Comparison of ENCODE assay signal across 23 cellular contexts in the genomic region with DNA sequence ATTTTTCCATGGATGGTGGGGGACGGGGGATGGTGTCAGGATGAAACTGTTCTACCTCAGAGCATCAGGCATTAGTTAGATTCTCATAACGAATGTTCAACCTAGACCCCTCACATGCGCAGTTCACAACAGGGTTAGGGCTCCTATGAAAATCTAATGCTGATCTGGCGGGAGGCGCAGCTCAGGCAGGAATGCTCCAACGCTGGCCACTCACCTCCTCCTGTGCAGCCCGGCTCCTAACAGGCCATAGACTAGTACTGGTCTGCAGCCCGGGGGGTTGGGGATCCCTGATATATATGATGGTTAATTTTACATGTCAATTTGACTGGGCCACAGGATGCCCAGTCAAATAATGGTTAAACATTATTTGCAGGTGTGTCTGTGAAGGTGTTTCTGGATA.
DNase-seq lines count a peak whose midpoint lies in the region; ATAC-seq, FAIRE-seq and TF ChIP-seq lines count a peak whose summit lies in the region.
"Had no signal": no experiment of that assay in that cellular context is flagged by ENCODE, and none has a peak within 500 bp of the region (broad histone marks: within the 10 kb centered on the region; RNA-seq: fewer than 3 reads in every experiment).

No MANE protein-coding gene starts in this region.

- peak overlapping the region; percentile 39 for H3K27ac ChIP-seq in OCI-LY1 (ENCODE audit: low read depth, low read length, poor library complexity, severe bottlenecking)
- H3K27ac ChIP-seq: 22Rv1; A549; BLaER1 treated with 17β-estradiol and CSF1 and Interleukin-3, amounts not matched to agents 10 nM and 100 nM; C4-2B had no signal

- POLR2A ChIA-PET in WTC11 (lab: Charles Lee): no interaction called here
- POLR2A ChIA-PET in activated CD8-positive, alpha-beta T cell treated with anti-CD3 and anti-CD28 coated beads, Interleukin-2, amount 10 ng/mL, durations not matched to agents 7 days and 5 days (lab: Charles Lee): no interaction called here

- TF ChIP-seq CTCF in OCI-LY1 (IDR thresholded peaks at IDR 0.05; ENCODE audit: low read length) (no peak), WTC11 (IDR thresholded peaks at IDR 0.05) (no peak), mucosa of descending colon (IDR thresholded peaks at IDR 0.05) (no peak)

- H3K36me3 ChIP-seq in OCI-LY1 (ENCODE audit: insufficient read depth, low read length) (no peaks in the 10 kb centered on the region), mucosa of descending colon (ENCODE audit: low read depth) (no peaks in the 10 kb centered on the region)
- H3K36me3 ChIP-seq: BLaER1 treated with 17β-estradiol and CSF1 and Interleukin-3, amounts not matched to agents 10 nM and 100 nM had no signal

- H3K4me2 ChIP-seq in OCI-LY1 (ENCODE audit: low read length): no peak overlapping the region
- H3K4me2 ChIP-seq: A549; BLaER1 treated with 17β-estradiol and CSF1 and Interleukin-3, amounts not matched to agents 10 nM and 100 nM had no signal

- peaks cover 24% of the 10 kb centered on the region for H3K4me1 ChIP-seq in OCI-LY1 (ENCODE audit: insufficient read depth, low read length, severe bottlenecking)
- no peaks in the 10 kb centered on the region for H3K4me1 ChIP-seq in mucosa of descending colon (ENCODE audit: low read depth)
- H3K4me1 ChIP-seq: A549, Caco-2 had no signal

- TF ChIP-seq POLR2A in GM12891 (IDR thresholded peaks at IDR 0.05; ENCODE audit: low read depth, low read length): no peak

- ATAC-seq in WTC11 (peak; percentile 52), mucosa of descending colon (no peak), HG03139 (IDR thresholded peaks at IDR 0.05; ENCODE audit: unreplicated experiment) (no peak)
- ATAC-seq in stimulated activated memory B cell treated with anti-CD40 and anti-IgM and Interleukin-4, amounts not matched to agents 10 μg/mL and 1 μg/mL and 100 μg/mL, for 72 hours: no peak
- ATAC-seq in activated CD8-positive, alpha-beta T cell treated with anti-CD3 and anti-CD28 coated beads, Interleukin-2, amount 10 ng/mL, durations not matched to agents 7 days and 5 days: no peak
- ATAC-seq: A549; CD8-positive, alpha-beta T cell had no signal

- DNase-seq in GM12891 (ENCODE audit: insufficient read length, low spot score) (no peak), WTC11 (ENCODE audit: low spot score) (no peak), RCC 7860 (ENCODE audit: low spot score) (no peak), mucosa of descending colon (no peak)
- DNase-seq in activated CD8-positive, alpha-beta T cell treated with anti-CD3 and anti-CD28 coated beads, Interleukin-2, amount 10 ng/mL, durations not matched to agents 7 days and 5 days: no peak
- DNase-seq: AML-193; Caco-2; Calu3; CD4-positive, alpha-beta T cell; CD8-positive, alpha-beta T cell; DMS79 treated with DMSO at 0.1 percent for 48 hours; GF-D8 had no signal

- intact Hi-C loops in mucosa of descending colon (cut with DNase I, micrococcal nuclease): no loop called here

- no peak overlapping the region for H3K4me3 Mint-ChIP-seq in WTC11
- H3K4me3 Mint-ChIP-seq in stimulated activated memory B cell treated with anti-CD40 and anti-IgM and Interleukin-4, amounts not matched to agents 10 μg/mL and 1 μg/mL and 100 μg/mL, for 72 hours: no peak overlapping the region
- H3K4me3 Mint-ChIP-seq in activated CD8-positive, alpha-beta T cell treated with anti-CD3 and anti-CD28 coated beads, Interleukin-2, amount 10 ng/mL, durations not matched to agents 7 days and 5 days: no peak overlapping the region
- H3K4me3 Mint-ChIP-seq: B cell; CD4-positive, alpha-beta T cell; CD8-positive, alpha-beta T cell had no signal

- no peaks in the 10 kb centered on the region for H3K9me2 ChIP-seq in OCI-LY1 (ENCODE audit: low read depth, low read length)

- no peaks in the 10 kb centered on the region for H3K9me3 Mint-ChIP-seq in WTC11
- H3K9me3 Mint-ChIP-seq in stimulated activated memory B cell treated with anti-CD40 and anti-IgM and Interleukin-4, amounts not matched to agents 10 μg/mL and 1 μg/mL and 100 μg/mL, for 72 hours: peaks cover 9% of the 10 kb centered on the region
- H3K9me3 Mint-ChIP-seq in activated CD8-positive, alpha-beta T cell treated with anti-CD3 and anti-CD28 coated beads, Interleukin-2, amount 10 ng/mL, durations not matched to agents 7 days and 5 days (ENCODE audit: insufficient read depth): no peaks in the 10 kb centered on the region
- H3K9me3 Mint-ChIP-seq: CD4-positive, alpha-beta T cell; CD8-positive, alpha-beta T cell had no signal

- H3K79me2 ChIP-seq in OCI-LY1 (ENCODE audit: insufficient read depth, low read length): no peaks in the 10 kb centered on the region

- H3K27me3 Mint-ChIP-seq in WTC11 (ENCODE audit: low read depth): no peaks in the 10 kb centered on the region
- H3K27me3 Mint-ChIP-seq in stimulated activated memory B cell treated with anti-CD40 and anti-IgM and Interleukin-4, amounts not matched to agents 10 μg/mL and 1 μg/mL and 100 μg/mL, for 72 hours: no peaks in the 10 kb centered on the region
- peaks cover 12% of the 10 kb centered on the region for H3K27me3 Mint-ChIP-seq in activated CD8-positive, alpha-beta T cell treated with anti-CD3 and anti-CD28 coated beads, Interleukin-2, amount 10 ng/mL, durations not matched to agents 7 days and 5 days (ENCODE audit: low read depth)
- H3K27me3 Mint-ChIP-seq: B cell had no signal

- CTCF ChIA-PET in WTC11 (lab: Charles Lee): no interaction called here
- CTCF ChIA-PET in activated CD8-positive, alpha-beta T cell treated with anti-CD3 and anti-CD28 coated beads, Interleukin-2, amount 10 ng/mL, durations not matched to agents 7 days and 5 days (lab: Charles Lee): no interaction called here

- H3K4me3 ChIP-seq in OCI-LY1 (ENCODE audit: low read depth, low read length, poor library complexity, severe bottlenecking): no peak overlapping the region
- no peak overlapping the region for H3K4me3 ChIP-seq in mucosa of descending colon
- H3K4me3 ChIP-seq: A549; BLaER1 treated with 17β-estradiol and CSF1 and Interleukin-3, amounts not matched to agents 10 nM and 100 nM had no signal

- peak; percentile 38 for FAIRE-seq in GM12891 (lab: Jason Lieb, UNC)
- FAIRE-seq in RCC 7860 (lab: Jason Lieb, UNC): no peak
- FAIRE-seq: A549, D721Med, GM12892, GM18507 had no signal

- H3K9me3 ChIP-seq in OCI-LY1 (ENCODE audit: low read length): no peaks in the 10 kb centered on the region
- no peaks in the 10 kb centered on the region for H3K9me3 ChIP-seq in mucosa of descending colon
- H3K9me3 ChIP-seq: A549; BLaER1 treated with 17β-estradiol and CSF1 and Interleukin-3, amounts not matched to agents 10 nM and 100 nM; Caco-2 had no signal

- no peaks in the 10 kb centered on the region for H4K20me1 ChIP-seq in OCI-LY1 (ENCODE audit: insufficient read depth, low read length)
- H4K20me1 ChIP-seq: BLaER1 treated with 17β-estradiol and CSF1 and Interleukin-3, amounts not matched to agents 10 nM and 100 nM had no signal

- H3K27me3 ChIP-seq in OCI-LY1 (ENCODE audit: insufficient read depth, low read length): no peaks in the 10 kb centered on the region
- H3K27me3 ChIP-seq: BLaER1 treated with 17β-estradiol and CSF1 and Interleukin-3, amounts not matched to agents 10 nM and 100 nM had no signal

- no peaks in the 10 kb centered on the region for H3K36me3 Mint-ChIP-seq in WTC11
- H3K36me3 Mint-ChIP-seq in stimulated activated memory B cell treated with anti-CD40 and anti-IgM and Interleukin-4, amounts not matched to agents 10 μg/mL and 1 μg/mL and 100 μg/mL, for 72 hours: peaks cover 14% of the 10 kb centered on the region
- H3K36me3 Mint-ChIP-seq in activated CD8-positive, alpha-beta T cell treated with anti-CD3 and anti-CD28 coated beads, Interleukin-2, amount 10 ng/mL, durations not matched to agents 7 days and 5 days (ENCODE audit: low read depth): no peaks in the 10 kb centered on the region
- H3K36me3 Mint-ChIP-seq: CD8-positive, alpha-beta T cell had no signal

- H3K9ac ChIP-seq in OCI-LY1 (ENCODE audit: low read length): no peak overlapping the region
- H3K9ac ChIP-seq: BLaER1 treated with 17β-estradiol and CSF1 and Interleukin-3, amounts not matched to agents 10 nM and 100 nM had no signal

- H3K4me1 Mint-ChIP-seq in WTC11: peaks cover 11% of the 10 kb centered on the region
- H3K4me1 Mint-ChIP-seq in stimulated activated memory B cell treated with anti-CD40 and anti-IgM and Interleukin-4, amounts not matched to agents 10 μg/mL and 1 μg/mL and 100 μg/mL, for 72 hours: peaks cover 47% of the 10 kb centered on the region
- H3K4me1 Mint-ChIP-seq in activated CD8-positive, alpha-beta T cell treated with anti-CD3 and anti-CD28 coated beads, Interleukin-2, amount 10 ng/mL, durations not matched to agents 7 days and 5 days (ENCODE audit: low read depth): no peaks in the 10 kb centered on the region

- no peak overlapping the region for H2AFZ ChIP-seq in OCI-LY1 (ENCODE audit: low read length)

- H3K27ac Mint-ChIP-seq in WTC11: no peak overlapping the region
- H3K27ac Mint-ChIP-seq in stimulated activated memory B cell treated with anti-CD40 and anti-IgM and Interleukin-4, amounts not matched to agents 10 μg/mL and 1 μg/mL and 100 μg/mL, for 72 hours: peak overlapping the region; percentile 91
- H3K27ac Mint-ChIP-seq in activated CD8-positive, alpha-beta T cell treated with anti-CD3 and anti-CD28 coated beads, Interleukin-2, amount 10 ng/mL, durations not matched to agents 7 days and 5 days: no peak overlapping the region
- H3K27ac Mint-ChIP-seq: B cell; CD4-positive, alpha-beta T cell; CD8-positive, alpha-beta T cell had no signal

- H3F3A ChIP-seq in OCI-LY1 (ENCODE audit: insufficient read depth, low read length): no peaks in the 10 kb centered on the region

TF ChIP-seq in GM12891, 5 proteins besides CTCF, POLR2A, EP300 and RAD21:
- TF ChIP-seq POLR2AphosphoS5 (IDR thresholded peaks at IDR 0.05; ENCODE audit: low read depth, low read length) (no peak), POU2F2 (IDR thresholded peaks at IDR 0.05; ENCODE audit: low read depth, low read length) (no peak), TAF1 (IDR thresholded peaks at IDR 0.05; ENCODE audit: low read depth, low read length) (no peak), PAX5 (IDR thresholded peaks at IDR 0.05; ENCODE audit: insufficient read depth, low read length, severe bottlenecking) (no peak), SPI1 (IDR thresholded peaks at IDR 0.05; ENCODE audit: low read depth, low read length) (no peak)

TF ChIP-seq in WTC11, 78 proteins besides CTCF, POLR2A, EP300 and RAD21 (continues in another document):
- TF ChIP-seq, protein P1, sequence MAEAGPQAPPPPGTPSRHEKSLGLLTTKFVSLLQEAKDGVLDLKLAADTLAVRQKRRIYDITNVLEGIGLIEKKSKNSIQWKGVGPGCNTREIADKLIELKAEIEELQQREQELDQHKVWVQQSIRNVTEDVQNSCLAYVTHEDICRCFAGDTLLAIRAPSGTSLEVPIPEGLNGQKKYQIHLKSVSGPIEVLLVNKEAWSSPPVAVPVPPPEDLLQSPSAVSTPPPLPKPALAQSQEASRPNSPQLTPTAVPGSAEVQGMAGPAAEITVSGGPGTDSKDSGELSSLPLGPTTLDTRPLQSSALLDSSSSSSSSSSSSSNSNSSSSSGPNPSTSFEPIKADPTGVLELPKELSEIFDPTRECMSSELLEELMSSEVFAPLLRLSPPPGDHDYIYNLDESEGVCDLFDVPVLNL (CRISPR knock-in tag; IDR thresholded peaks at IDR 0.05; ENCODE audit: borderline replicate concordance, low read depth): no peak
- no peak for TF ChIP-seq CBFB (CRISPR knock-in tag; IDR thresholded peaks at IDR 0.05; ENCODE audit: low read depth)
